ENCODE assay signal across 1 cellular context in the genomic region with DNA sequence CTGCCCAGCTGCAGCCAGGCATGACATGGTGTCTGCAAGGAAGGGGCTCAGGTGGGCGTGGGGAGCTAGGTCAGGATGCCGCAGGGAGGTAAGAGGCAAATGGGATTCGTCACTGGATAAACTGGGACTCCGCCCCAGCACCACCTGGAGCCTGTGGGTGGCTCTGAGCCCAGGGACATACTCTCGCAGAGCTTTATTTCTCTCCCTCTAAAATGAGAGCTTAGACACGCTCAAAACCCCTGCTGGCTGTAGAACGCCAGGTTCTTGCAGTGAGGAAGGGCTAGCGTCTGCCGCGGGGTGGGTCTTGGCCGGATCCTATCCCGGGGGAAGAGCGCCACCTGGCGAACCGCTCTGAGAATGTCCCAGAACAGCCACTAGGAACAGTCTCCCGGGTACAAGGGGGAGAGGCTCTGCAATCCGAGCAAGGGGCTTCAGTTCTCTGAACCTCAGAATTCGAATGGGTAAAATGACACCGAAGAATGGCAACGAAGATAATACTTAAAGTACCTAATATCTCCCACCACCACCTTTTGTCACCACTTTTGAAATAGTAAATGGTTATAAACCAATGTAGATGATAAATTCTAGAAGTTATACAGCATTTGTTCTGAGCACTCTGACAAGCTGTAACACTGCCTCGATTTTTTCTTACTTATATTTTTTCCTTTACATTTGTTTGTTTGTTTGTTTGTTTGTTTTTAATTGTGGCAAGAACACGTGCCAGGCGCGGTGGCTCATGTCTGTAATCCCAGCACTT.
TF ChIP-seq lines count a peak whose summit lies in the region.

No MANE protein-coding gene starts in this region.

TF ChIP-seq in HEK293, 187 proteins besides CTCF, POLR2A, EP300 and RAD21 (continued from another document):
- TF ChIP-seq, protein P1, sequence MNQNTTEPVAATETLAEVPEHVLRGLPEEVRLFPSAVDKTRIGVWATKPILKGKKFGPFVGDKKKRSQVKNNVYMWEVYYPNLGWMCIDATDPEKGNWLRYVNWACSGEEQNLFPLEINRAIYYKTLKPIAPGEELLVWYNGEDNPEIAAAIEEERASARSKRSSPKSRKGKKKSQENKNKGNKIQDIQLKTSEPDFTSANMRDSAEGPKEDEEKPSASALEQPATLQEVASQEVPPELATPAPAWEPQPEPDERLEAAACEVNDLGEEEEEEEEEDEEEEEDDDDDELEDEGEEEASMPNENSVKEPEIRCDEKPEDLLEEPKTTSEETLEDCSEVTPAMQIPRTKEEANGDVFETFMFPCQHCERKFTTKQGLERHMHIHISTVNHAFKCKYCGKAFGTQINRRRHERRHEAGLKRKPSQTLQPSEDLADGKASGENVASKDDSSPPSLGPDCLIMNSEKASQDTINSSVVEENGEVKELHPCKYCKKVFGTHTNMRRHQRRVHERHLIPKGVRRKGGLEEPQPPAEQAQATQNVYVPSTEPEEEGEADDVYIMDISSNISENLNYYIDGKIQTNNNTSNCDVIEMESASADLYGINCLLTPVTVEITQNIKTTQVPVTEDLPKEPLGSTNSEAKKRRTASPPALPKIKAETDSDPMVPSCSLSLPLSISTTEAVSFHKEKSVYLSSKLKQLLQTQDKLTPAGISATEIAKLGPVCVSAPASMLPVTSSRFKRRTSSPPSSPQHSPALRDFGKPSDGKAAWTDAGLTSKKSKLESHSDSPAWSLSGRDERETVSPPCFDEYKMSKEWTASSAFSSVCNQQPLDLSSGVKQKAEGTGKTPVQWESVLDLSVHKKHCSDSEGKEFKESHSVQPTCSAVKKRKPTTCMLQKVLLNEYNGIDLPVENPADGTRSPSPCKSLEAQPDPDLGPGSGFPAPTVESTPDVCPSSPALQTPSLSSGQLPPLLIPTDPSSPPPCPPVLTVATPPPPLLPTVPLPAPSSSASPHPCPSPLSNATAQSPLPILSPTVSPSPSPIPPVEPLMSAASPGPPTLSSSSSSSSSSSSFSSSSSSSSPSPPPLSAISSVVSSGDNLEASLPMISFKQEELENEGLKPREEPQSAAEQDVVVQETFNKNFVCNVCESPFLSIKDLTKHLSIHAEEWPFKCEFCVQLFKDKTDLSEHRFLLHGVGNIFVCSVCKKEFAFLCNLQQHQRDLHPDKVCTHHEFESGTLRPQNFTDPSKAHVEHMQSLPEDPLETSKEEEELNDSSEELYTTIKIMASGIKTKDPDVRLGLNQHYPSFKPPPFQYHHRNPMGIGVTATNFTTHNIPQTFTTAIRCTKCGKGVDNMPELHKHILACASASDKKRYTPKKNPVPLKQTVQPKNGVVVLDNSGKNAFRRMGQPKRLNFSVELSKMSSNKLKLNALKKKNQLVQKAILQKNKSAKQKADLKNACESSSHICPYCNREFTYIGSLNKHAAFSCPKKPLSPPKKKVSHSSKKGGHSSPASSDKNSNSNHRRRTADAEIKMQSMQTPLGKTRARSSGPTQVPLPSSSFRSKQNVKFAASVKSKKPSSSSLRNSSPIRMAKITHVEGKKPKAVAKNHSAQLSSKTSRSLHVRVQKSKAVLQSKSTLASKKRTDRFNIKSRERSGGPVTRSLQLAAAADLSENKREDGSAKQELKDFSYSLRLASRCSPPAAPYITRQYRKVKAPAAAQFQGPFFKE (tag by site-specific recombination; IDR thresholded peaks at IDR 0.05; ENCODE audit: borderline replicate concordance): no peak
- peak; percentile 34; the same call in 1 of the 2 replicates for TF ChIP-seq GLIS1 (tag by site-specific recombination; IDR thresholded peaks at IDR 0.05)
- TF ChIP-seq EGR2 (tag by site-specific recombination; IDR thresholded peaks at IDR 0.05; ENCODE audit: low read depth): 0 out of 2 replicates have a peak, but pooled peaks have one; percentile 17
- 0 out of 2 replicates have a peak, but pooled peaks have one; percentile 25 for TF ChIP-seq KLF10 (tag by site-specific recombination; IDR thresholded peaks at IDR 0.05)
- TF ChIP-seq, protein P2, sequence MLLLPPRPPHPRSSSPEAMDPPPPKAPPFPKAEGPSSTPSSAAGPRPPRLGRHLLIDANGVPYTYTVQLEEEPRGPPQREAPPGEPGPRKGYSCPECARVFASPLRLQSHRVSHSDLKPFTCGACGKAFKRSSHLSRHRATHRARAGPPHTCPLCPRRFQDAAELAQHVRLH (tag by site-specific recombination; IDR thresholded peaks at IDR 0.05): no peak
- TF ChIP-seq, protein P3, sequence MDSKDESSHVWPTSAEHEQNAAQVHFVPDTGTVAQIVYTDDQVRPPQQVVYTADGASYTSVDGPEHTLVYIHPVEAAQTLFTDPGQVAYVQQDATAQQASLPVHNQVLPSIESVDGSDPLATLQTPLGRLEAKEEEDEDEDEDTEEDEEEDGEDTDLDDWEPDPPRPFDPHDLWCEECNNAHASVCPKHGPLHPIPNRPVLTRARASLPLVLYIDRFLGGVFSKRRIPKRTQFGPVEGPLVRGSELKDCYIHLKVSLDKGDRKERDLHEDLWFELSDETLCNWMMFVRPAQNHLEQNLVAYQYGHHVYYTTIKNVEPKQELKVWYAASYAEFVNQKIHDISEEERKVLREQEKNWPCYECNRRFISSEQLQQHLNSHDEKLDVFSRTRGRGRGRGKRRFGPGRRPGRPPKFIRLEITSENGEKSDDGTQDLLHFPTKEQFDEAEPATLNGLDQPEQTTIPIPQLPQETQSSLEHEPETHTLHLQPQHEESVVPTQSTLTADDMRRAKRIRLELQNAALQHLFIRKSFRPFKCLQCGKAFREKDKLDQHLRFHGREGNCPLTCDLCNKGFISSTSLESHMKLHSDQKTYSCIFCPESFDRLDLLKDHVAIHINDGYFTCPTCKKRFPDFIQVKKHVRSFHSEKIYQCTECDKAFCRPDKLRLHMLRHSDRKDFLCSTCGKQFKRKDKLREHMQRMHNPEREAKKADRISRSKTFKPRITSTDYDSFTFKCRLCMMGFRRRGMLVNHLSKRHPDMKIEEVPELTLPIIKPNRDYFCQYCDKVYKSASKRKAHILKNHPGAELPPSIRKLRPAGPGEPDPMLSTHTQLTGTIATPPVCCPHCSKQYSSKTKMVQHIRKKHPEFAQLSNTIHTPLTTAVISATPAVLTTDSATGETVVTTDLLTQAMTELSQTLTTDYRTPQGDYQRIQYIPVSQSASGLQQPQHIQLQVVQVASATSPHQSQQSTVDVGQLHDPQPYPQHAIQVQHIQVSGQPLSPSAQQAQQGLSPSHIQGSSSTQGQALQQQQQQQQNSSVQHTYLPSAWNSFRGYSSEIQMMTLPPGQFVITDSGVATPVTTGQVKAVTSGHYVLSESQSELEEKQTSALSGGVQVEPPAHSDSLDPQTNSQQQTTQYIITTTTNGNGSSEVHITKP (tag by site-specific recombination; IDR thresholded peaks at IDR 0.05): 0 out of 2 replicates have a peak, but pooled peaks have one; percentile 10
- TF ChIP-seq ZNF366 (tag by site-specific recombination; conservative IDR thresholded peaks at IDR 0.05): no peak
